9 cellular contexts compared by ENCODE assay signal in the genomic region with DNA sequence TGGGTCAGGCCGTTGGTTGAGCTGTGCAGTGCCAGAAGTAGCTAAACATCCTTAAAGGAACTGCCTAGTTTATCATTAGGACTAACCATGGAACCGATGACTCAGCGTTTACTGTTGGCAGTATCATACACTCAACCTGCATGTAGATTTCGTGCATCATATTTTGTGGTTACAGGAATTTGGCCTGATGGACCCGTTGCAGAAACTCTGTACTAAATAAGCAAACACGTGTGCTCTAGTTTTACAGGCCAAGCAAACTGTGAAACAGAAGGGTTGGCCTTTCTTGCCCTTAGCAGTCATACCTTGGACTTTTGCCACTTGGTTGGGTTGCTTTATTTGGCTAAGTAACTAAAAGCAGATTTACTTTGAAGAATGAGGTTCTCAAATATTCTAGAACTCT. TPM values are rescaled to one million over a fixed set of nuclear protein-coding genes. Genes with fewer than 3 reads are reported as not detected.
DNase-seq lines count a peak whose midpoint lies in the region; ATAC-seq and TF ChIP-seq lines count a peak whose summit lies in the region.
"Had no signal": no experiment of that assay in that cellular context is flagged by ENCODE, and none has a peak within 500 bp of the region (broad histone marks: within the 10 kb centered on the region; RNA-seq: fewer than 3 reads in every experiment).

No MANE protein-coding gene starts in this region.

- H3K9me3 Mint-ChIP-seq in HFFc6 = no peaks in the 10 kb centered on the region
- H3K9me3 Mint-ChIP-seq in CD4-positive, alpha-beta memory T cell = no peaks in the 10 kb centered on the region

- peaks cover 25% of the 10 kb centered on the region for H3K4me1 Mint-ChIP-seq in HFFc6 (ENCODE audit: low read depth)
- peaks cover 6 to 15% (median 12%) of the 10 kb centered on the region in 4 donors for H3K4me1 Mint-ChIP-seq in CD4-positive, alpha-beta memory T cell

- 0 out of 2 replicates have a peak, but pooled peaks cover under 1% of the 10 kb centered on the region for H3K27me3 Mint-ChIP-seq in HFFc6 (ENCODE audit: insufficient read depth)
- no peaks in the 10 kb centered on the region for H3K27me3 Mint-ChIP-seq in CD4-positive, alpha-beta memory T cell

- peak; percentile 99 for DNase-seq in HFFc6
- peak in 6 of 7 donors; percentile 49 to 83 (median 70) for DNase-seq in adrenal gland
- DNase-seq in right cardiac atrium = peak in 1 of 3 donors; percentile 42
- peak; percentile 75 for DNase-seq in stomach
- DNase-seq in CD4-positive, alpha-beta memory T cell = no peak
- DNase-seq in NCI-H1048 (lab: John Stamatoyannopoulos, UW) = no peak
- no peak for DNase-seq in GM13976 (ENCODE audit: low spot score)
- DNase-seq: H7 had no signal

- H3K4me1 ChIP-seq in adrenal gland (replicated peaks in 1 of 2) (peaks cover 8% of the 10 kb centered on the region in 2 donors), right cardiac atrium (ENCODE audit: control insufficient read depth, insufficient read depth, low read length) (peaks cover 7% of the 10 kb centered on the region), stomach (peaks cover 8 to 51% (median 29%) of the 10 kb centered on the region in 4 donors)
- peaks cover 6% of the 10 kb centered on the region for H3K4me1 ChIP-seq in CD4-positive, alpha-beta memory T cell (ENCODE audit: insufficient read depth, low read length)

- H3K4me3 Mint-ChIP-seq in HFFc6 = no peak overlapping the region
- no peak overlapping the region for H3K4me3 Mint-ChIP-seq in CD4-positive, alpha-beta memory T cell

- no peak for TF ChIP-seq CTCF in HFFc6 (IDR thresholded peaks at IDR 0.05)
- no peak for TF ChIP-seq CTCF in adrenal gland (IDR thresholded peaks at IDR 0.05)
- TF ChIP-seq CTCF in stomach (IDR thresholded peaks at IDR 0.05) = no peak
- no peak for TF ChIP-seq CTCF in GM13976 (IDR thresholded peaks at IDR 0.05; ENCODE audit: borderline replicate concordance, control extremely low read depth, extremely low read depth, insufficient read depth, missing control alignments)

- H3K36me3 ChIP-seq in adrenal gland (replicated peaks in 1 of 2) (peaks cover 0 to 22% of the 10 kb centered on the region in 2 donors), stomach (peaks cover 17 to 55% (median 47%) of the 10 kb centered on the region in 4 donors)
- H3K36me3 ChIP-seq in CD4-positive, alpha-beta memory T cell (ENCODE audit: insufficient read depth, low read length) = peaks cover 24% of the 10 kb centered on the region

- H3K27me3 ChIP-seq in adrenal gland = no peaks in the 10 kb centered on the region
- H3K27me3 ChIP-seq in right cardiac atrium (ENCODE audit: control insufficient read depth, insufficient read depth) = no peaks in the 10 kb centered on the region
- no peaks in the 10 kb centered on the region for H3K27me3 ChIP-seq in stomach
- no peaks in the 10 kb centered on the region for H3K27me3 ChIP-seq in CD4-positive, alpha-beta memory T cell (ENCODE audit: insufficient read depth, low read length)

- no peak for TF ChIP-seq EP300 in stomach (IDR thresholded peaks at IDR 0.05)

- H3K27ac ChIP-seq in adrenal gland (peak overlapping the region in 2 of 5 donors; percentile 54 to 60), right cardiac atrium (ENCODE audit: low read length) (no peak overlapping the region), stomach (peak overlapping the region; percentile 62 to 85 (median 79))
- H3K27ac ChIP-seq in CD4-positive, alpha-beta memory T cell (ENCODE audit: low read depth, low read length) = no peak overlapping the region

- ATAC-seq in right cardiac atrium (peak; percentile 72 to 80), GM18511 (IDR thresholded peaks at IDR 0.05; ENCODE audit: unreplicated experiment) (no peak)

- H3K27ac Mint-ChIP-seq in HFFc6 = peak overlapping the region; percentile 76
- H3K27ac Mint-ChIP-seq in CD4-positive, alpha-beta memory T cell = peak overlapping the region in 1 of 7 donors; percentile 29

- TF ChIP-seq POLR2A in adrenal gland (IDR thresholded peaks at IDR 0.05) (no peak), stomach (IDR thresholded peaks at IDR 0.05) (no peak)

- H3K36me3 Mint-ChIP-seq in HFFc6 (ENCODE audit: low read depth) = peaks cover 8% of the 10 kb centered on the region
- H3K36me3 Mint-ChIP-seq in CD4-positive, alpha-beta memory T cell = peaks cover 16 to 35% of the 10 kb centered on the region in 2 donors

- intact Hi-C loops in adrenal gland (cut with DNase I) (no loop called here), right cardiac atrium (cut with DNase I) (no loop called here), stomach (cut with DNase I; ENCODE audit: low total_unique reads) (no loop called here)
- intact Hi-C loops in CD4-positive, alpha-beta memory T cell (cut with micrococcal nuclease) = no loop called here

- WGBS in adrenal gland, 4 donors = 20 to 44% (median 25%) methylated on average over 6 of the region's 6 CpGs
- 26% methylated on average over 6 of the region's 6 CpGs for WGBS in right cardiac atrium
- WGBS in stomach, 5 donors = 11 to 24% (median 14%) methylated on average over 6 of the region's 6 CpGs

- CTCF ChIA-PET in CD4-positive, alpha-beta memory T cell (lab: Charles Lee; ENCODE audit: partially characterized antibody) = interaction anchor here (1.4 kb wide), 1 partner anchor 11 kb away, joined by 3 read pairs; no protein-coding TSS in a partner anchor

- H3K9me3 ChIP-seq in adrenal gland (replicated peaks in 1 of 3) (no peaks in the 10 kb centered on the region), right cardiac atrium (ENCODE audit: control insufficient read depth, low read length) (no peaks in the 10 kb centered on the region), stomach (no peaks in the 10 kb centered on the region)
- H3K9me3 ChIP-seq in CD4-positive, alpha-beta memory T cell (ENCODE audit: control insufficient read depth in 1 of 2, low read length in 2 of 2) = no peaks in the 10 kb centered on the region

- H3K4me3 ChIP-seq in adrenal gland (no peak overlapping the region), right cardiac atrium (ENCODE audit: low read length) (no peak overlapping the region), stomach (no peak overlapping the region)
- H3K4me3 ChIP-seq in CD4-positive, alpha-beta memory T cell (ENCODE audit: low read length in 2 of 2) = no peak overlapping the region

- POLR2A ChIA-PET in CD4-positive, alpha-beta memory T cell (lab: Charles Lee; ENCODE audit: partially characterized antibody) = no interaction called here

- in situ Hi-C loops in GM13976 (cut with MboI; ENCODE audit: low sequenced_read_pairs, unreplicated experiment) = no loop called here

RNA-seq across cellular contexts. Expression of a gene that starts 35.6 kb away (rescaled TPM):
- 10 to 100 TPM; 13.5 to 18.1 (median 15.2) TPM for total RNA-seq in HFFc6 (2021; fragmentation: NEBNext Ultra II Directional; extraction: Animal tissue kit (Norgen Biotek cat#: 25700))
- total RNA-seq in adrenal gland (10 to 100 TPM; 48.9 to 93.4 (median 77.5) TPM), right cardiac atrium (100 to 1,000 TPM; 145 to 208 (median 179) TPM), stomach (100 to 1,000 TPM in 2 of 5 donors, 10 to 100 TPM in 3; 54.3 to 122 (median 87.9) TPM)
- polyA plus RNA-seq in adrenal gland (10 to 100 TPM; 50.3 to 65.1 (median 60.1) TPM), right cardiac atrium (112 TPM), stomach (10 to 100 TPM; 24.1 to 32.9 (median 28.9) TPM)
- 100 to 1,000 TPM; 132 to 141 TPM for total RNA-seq in CD4-positive, alpha-beta memory T cell
- 10 to 100 TPM; 40.9 to 45.5 TPM for polyA plus RNA-seq in CD4-positive, alpha-beta memory T cell

Comparison
In these comparisons a context has a peak if more than half of its experiments do, and no peak if none do; other contexts are left out.
1. DNase-seq: peak in HFFc6 (single experiment), adrenal gland (6 of 7) and stomach (single experiment); none in CD4-positive, alpha-beta memory T cell (0 of 5), NCI-H1048 (single experiment) and GM13976 (single experiment).
2. H3K27ac ChIP-seq: peak in stomach (5 of 5); none in right cardiac atrium (single experiment) and CD4-positive, alpha-beta memory T cell (single experiment).